Comparison of ENCODE assay signal across 7 cellular contexts in the genomic region with DNA sequence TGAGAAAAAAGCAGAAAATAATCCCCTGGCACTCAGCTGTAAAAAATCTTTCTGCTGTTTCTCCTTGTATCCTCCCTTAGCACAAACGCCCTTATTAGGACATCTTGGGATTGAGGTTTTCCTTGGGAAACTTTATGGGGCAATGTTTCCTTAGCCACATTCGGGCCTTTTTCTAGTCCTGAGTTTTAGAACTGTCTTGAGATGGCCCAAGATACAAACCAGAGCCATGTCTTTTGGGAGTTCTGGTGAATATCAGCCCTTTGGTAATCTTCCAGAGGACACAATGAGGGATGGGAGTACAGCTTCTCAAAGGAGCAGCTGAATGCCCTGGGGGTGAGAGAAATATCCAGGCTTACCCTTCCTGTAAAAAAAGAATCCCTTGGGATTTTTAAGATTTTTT.
DNase-seq lines count a peak whose midpoint lies in the region; ATAC-seq lines count a peak whose summit lies in the region.
"Not testable (repeated sequence)": the region's sequence is repeated elsewhere in the genome, so short reads cannot be mapped to it uniquely, and the experiment has no call there.

No MANE protein-coding gene starts in this region.

- not testable (repeated sequence) for H3K79me1 ChIP-seq in neuronal stem cell (ENCODE audit: low read depth, low read length)

- H3K4me2 ChIP-seq in Karpas-422 (ENCODE audit: low read depth, low read length, poor library complexity, severe bottlenecking): peak overlapping the region; percentile 80
- peak overlapping the region; percentile 25 for H3K4me2 ChIP-seq in neuronal stem cell (ENCODE audit: insufficient read depth, low read length, poor library complexity, severe bottlenecking)

- H3K79me2 ChIP-seq in Karpas-422 (ENCODE audit: low read length): peaks cover 59% of the 10 kb centered on the region

- POLR2A ChIA-PET in T-cell (lab: Charles Lee): not testable (repeated sequence)

- H3K36me3 ChIP-seq in Karpas-422 (ENCODE audit: insufficient read depth, low read length); ectodermal cell (ENCODE audit: control insufficient read depth, insufficient read depth, low read length): not testable (repeated sequence)
- peaks cover 0 to 11% of the 10 kb centered on the region in 2 donors for H3K36me3 ChIP-seq in neuronal stem cell (replicated peaks in 1 of 2; ENCODE audit: control insufficient read depth in 2 of 2, insufficient read depth in 2 of 2, low read length in 2 of 2)

- not testable (repeated sequence) for H2BK120ac ChIP-seq in neuronal stem cell (ENCODE audit: low read depth, low read length)

- H3K4me1 ChIP-seq in Karpas-422 (ENCODE audit: low read length): peaks cover 14% of the 10 kb centered on the region
- not testable (repeated sequence) for H3K4me1 ChIP-seq in ectodermal cell (ENCODE audit: control insufficient read depth, insufficient read depth, low read length); neuronal stem cell (ENCODE audit: control insufficient read depth in 2 of 2, insufficient read depth in 1 of 2, low read depth in 1 of 2, low read length in 2 of 2)

- 70% methylated on average over 2 of the region's 2 CpGs for WGBS in ectodermal cell, 2 experiments
- no CpG with 5 or more reads among the region's 2 CpGs for WGBS in neuronal stem cell (ENCODE audit: extremely low coverage in 2 of 2, insufficient read length in 2 of 2, insufficient replicate concordance in 1 of 2), 2 donors

- H3K9me3 Mint-ChIP-seq in T-cell; activated T-helper 2 cell treated with anti-CD3 and anti-CD28 coated beads, Interferon-gamma antibody, Interleukin-2, Interleukin-4, amounts not matched to agents 10 μg/mL and 5 μg/mL and 100 μg/mL, durations not matched to agents 14 hours and 24 hours and 36 hours; memory B cell: not testable (repeated sequence)

- H2AK5ac ChIP-seq in neuronal stem cell (ENCODE audit: low read depth, low read length): not testable (repeated sequence)

- not testable (repeated sequence) for H3K36me3 Mint-ChIP-seq in T-cell; activated T-helper 2 cell treated with anti-CD3 and anti-CD28 coated beads, Interferon-gamma antibody, Interleukin-2, Interleukin-4, amounts not matched to agents 10 μg/mL and 5 μg/mL and 100 μg/mL, durations not matched to agents 14 hours and 24 hours and 36 hours (ENCODE audit: low read depth); memory B cell

- H3K4me3 Mint-ChIP-seq in T-cell: peak overlapping the region in 2 of 3 donors; percentile 35 to 87
- peak overlapping the region; percentile 90 for H3K4me3 Mint-ChIP-seq in activated T-helper 2 cell treated with anti-CD3 and anti-CD28 coated beads, Interferon-gamma antibody, Interleukin-2, Interleukin-4, amounts not matched to agents 10 μg/mL and 5 μg/mL and 100 μg/mL, durations not matched to agents 14 hours and 24 hours and 36 hours (ENCODE audit: low read depth)
- peak overlapping the region; percentile 46 for H3K4me3 Mint-ChIP-seq in memory B cell

- intact Hi-C loops in activated T-helper 2 cell treated with anti-CD3 and anti-CD28 coated beads, Interferon-gamma antibody, Interleukin-2, Interleukin-4, amounts not matched to agents 10 μg/mL and 5 μg/mL and 100 μg/mL, durations not matched to agents 14 hours and 24 hours and 36 hours (cut with micrococcal nuclease): loop anchor here (10.0 kb wide), 1 partner anchor 1036 kb away; a partner anchor contains a TSS

- H3K9me2 ChIP-seq in Karpas-422 (replicated peaks; ENCODE audit: insufficient read depth, low read length): not testable (repeated sequence)

- not testable (repeated sequence) for H2BK12ac ChIP-seq in neuronal stem cell (ENCODE audit: low read length)

- H2BK5ac ChIP-seq in neuronal stem cell (ENCODE audit: low read length): not testable (repeated sequence)

- H4K8ac ChIP-seq in neuronal stem cell (ENCODE audit: low read depth, low read length): not testable (repeated sequence)

- H3K9ac ChIP-seq in Karpas-422 (ENCODE audit: low read length): peak overlapping the region; percentile 73
- H3K9ac ChIP-seq in neuronal stem cell (ENCODE audit: low read depth, low read length, poor library complexity): not testable (repeated sequence)

- CTCF ChIA-PET in T-cell (lab: Charles Lee): not testable (repeated sequence)

- H3K18ac ChIP-seq in neuronal stem cell (ENCODE audit: low read length): not testable (repeated sequence)

- H3K27ac ChIP-seq in Karpas-422 (ENCODE audit: low read length); ectodermal cell (ENCODE audit: insufficient read depth, low read depth, low read length, poor library complexity, severe bottlenecking); neuronal stem cell (replicated peaks; ENCODE audit: low read length): not testable (repeated sequence)

- not testable (repeated sequence) for ATAC-seq in T-cell (replicated peaks in 1 of 4); memory B cell (ENCODE audit: low read depth)

- H4K91ac ChIP-seq in neuronal stem cell (ENCODE audit: low read depth, low read length, poor library complexity): not testable (repeated sequence)

- H3K27me3 ChIP-seq in Karpas-422 (ENCODE audit: low read length); ectodermal cell (ENCODE audit: control insufficient read depth, insufficient read depth, low read length, poor library complexity, severe bottlenecking): not testable (repeated sequence)
- H3K27me3 ChIP-seq in neuronal stem cell (ENCODE audit: control insufficient read depth in 3 of 3, insufficient read depth in 3 of 3, low read depth in 1 of 3, low read length in 3 of 3): peaks cover 0 to 12% (median 0%) of the 10 kb centered on the region in 3 experiments

- H2AFZ ChIP-seq in Karpas-422 (ENCODE audit: low read length); neuronal stem cell (ENCODE audit: low read length): not testable (repeated sequence)

- H3K4me1 Mint-ChIP-seq in T-cell: peaks cover 0 to 13% (median 8%) of the 10 kb centered on the region in 3 donors
- peaks cover 17% of the 10 kb centered on the region for H3K4me1 Mint-ChIP-seq in activated T-helper 2 cell treated with anti-CD3 and anti-CD28 coated beads, Interferon-gamma antibody, Interleukin-2, Interleukin-4, amounts not matched to agents 10 μg/mL and 5 μg/mL and 100 μg/mL, durations not matched to agents 14 hours and 24 hours and 36 hours (ENCODE audit: low read depth)
- H3K4me1 Mint-ChIP-seq in memory B cell: not testable (repeated sequence)

- H3K4me3 ChIP-seq in Karpas-422 (ENCODE audit: low read length) (peak overlapping the region; percentile 76), ectodermal cell (ENCODE audit: insufficient read depth, low read depth, low read length) (peak overlapping the region; percentile 58), neuronal stem cell (ENCODE audit: low read length in 2 of 2) (peak overlapping the region in 1 of 2 donors; percentile 77)

- H4K20me1 ChIP-seq in Karpas-422 (ENCODE audit: insufficient read depth, low read depth, low read length): not testable (repeated sequence)

- H3K14ac ChIP-seq in neuronal stem cell (ENCODE audit: low read length): not testable (repeated sequence)

- H3K27ac Mint-ChIP-seq in T-cell: peak overlapping the region in 1 of 2 donors; percentile 44
- not testable (repeated sequence) for H3K27ac Mint-ChIP-seq in activated T-helper 2 cell treated with anti-CD3 and anti-CD28 coated beads, Interferon-gamma antibody, Interleukin-2, Interleukin-4, amounts not matched to agents 10 μg/mL and 5 μg/mL and 100 μg/mL, durations not matched to agents 14 hours and 24 hours and 36 hours; memory B cell

- not testable (repeated sequence) for H3K4ac ChIP-seq in neuronal stem cell (ENCODE audit: low read length)

- not testable (repeated sequence) for H2BK15ac ChIP-seq in neuronal stem cell (ENCODE audit: low read length)

- H3K9me3 ChIP-seq in Karpas-422 (ENCODE audit: low read length); ectodermal cell (ENCODE audit: control insufficient read depth, low read length); neuronal stem cell (replicated peaks in 1 of 2; ENCODE audit: control insufficient read depth in 2 of 2, insufficient read depth in 1 of 2, low read depth in 1 of 2, low read length in 2 of 2): not testable (repeated sequence)

- H3K27me3 Mint-ChIP-seq in T-cell; activated T-helper 2 cell treated with anti-CD3 and anti-CD28 coated beads, Interferon-gamma antibody, Interleukin-2, Interleukin-4, amounts not matched to agents 10 μg/mL and 5 μg/mL and 100 μg/mL, durations not matched to agents 14 hours and 24 hours and 36 hours (ENCODE audit: low read depth); memory B cell: not testable (repeated sequence)

- peak; percentile 0 for DNase-seq in GM04504 (ENCODE audit: low read depth)
- DNase-seq in Karpas-422; T-cell; activated T-helper 2 cell treated with anti-CD3 and anti-CD28 coated beads, Interferon-gamma antibody, Interleukin-2, Interleukin-4, amounts not matched to agents 10 μg/mL and 5 μg/mL and 100 μg/mL, durations not matched to agents 14 hours and 24 hours and 36 hours (ENCODE audit: low spot score); memory B cell (ENCODE audit: low spot score in 2 of 2); neuronal stem cell (ENCODE audit: low spot score): not testable (repeated sequence)

- not testable (repeated sequence) for H3K23ac ChIP-seq in neuronal stem cell (ENCODE audit: low read depth, low read length, poor library complexity)
